Comparison of ENCODE assay signal across 28 cellular contexts in the genomic region with DNA sequence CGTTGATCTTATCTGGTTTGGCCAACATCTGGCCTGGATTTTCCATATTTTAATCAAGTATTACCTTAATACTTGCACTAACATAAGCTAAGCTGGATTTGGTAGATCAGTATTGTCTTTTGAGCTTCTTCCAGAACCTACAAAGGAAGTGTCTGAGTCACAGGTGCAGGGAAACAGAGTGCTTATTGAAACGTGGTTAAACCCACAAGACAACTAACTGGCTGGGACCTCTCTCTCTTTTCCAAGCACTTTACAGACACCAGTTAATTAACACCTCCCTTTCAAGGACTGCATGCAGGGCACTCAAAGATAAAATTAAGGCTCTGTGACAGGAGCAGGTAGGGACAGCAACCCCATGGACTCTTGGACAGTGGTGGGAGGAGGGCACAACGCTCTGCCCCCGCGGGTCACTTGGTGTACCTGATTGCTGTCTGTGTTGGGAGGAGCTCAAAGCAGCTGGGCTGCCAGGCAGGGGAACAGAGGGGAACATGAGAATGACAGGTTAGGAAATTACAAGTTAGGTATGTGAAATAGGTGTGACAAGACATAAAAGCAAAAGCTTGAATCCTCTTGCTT.
"Had no signal": no experiment of that assay in that cellular context is flagged by ENCODE, and none has a peak within 500 bp of the region (broad histone marks: within the 10 kb centered on the region; RNA-seq: fewer than 3 reads in every experiment).

No MANE protein-coding gene starts in this region.

- H3K27ac ChIP-seq: adrenal gland, SJSA1 had no signal

- DNase-seq: activated CD4-positive, alpha-beta T cell treated with anti-CD3 and anti-CD28 coated beads for 48 hours; activated CD4-positive, alpha-beta T cell treated with anti-CD3 and anti-CD28 coated beads, Interleukin-2, amount 50 U/mL, for 4 hours; activated CD4-positive, CD25-positive, alpha-beta regulatory T cell treated with anti-CD3 and anti-CD28 coated beads, Interleukin-2, amount 50 U/mL, for 72 hours; activated CD8-positive, alpha-beta memory T cell treated with anti-CD3 and anti-CD28 coated beads, Interleukin-2, amount 50 U/mL, for 48 hours; activated CD8-positive, alpha-beta T cell treated with anti-CD3 and anti-CD28 coated beads, Interleukin-2, amount 10 ng/mL, durations not matched to agents 7 days and 5 days; activated naive CD4-positive, alpha-beta T cell treated with anti-CD3 and anti-CD28 coated beads, Interleukin-2, amount 50 U/mL, for 16 hours; activated naive CD8-positive, alpha-beta T cell treated with anti-CD3 and anti-CD28 coated beads, Interleukin-2, amount 10 ng/mL, durations not matched to agents 7 days and 5 days; activated T-cell treated with anti-CD3 and anti-CD28 coated beads, Interleukin-2, amount 50 U/mL, for 1 hour; adrenal gland; aorta; Kasumi-1; NCI-H1105; NCI-H1436; NCI-H1694 treated with DMSO at 0.1 percent for 48 hours; NCI-H2081; NCI-H226; NCI-H510A; NCI-H526 treated with DMSO at 0.1 percent for 48 hours; NCI-H82; NK-92 treated with Interleukin-12 subunit alpha and Interleukin-12 subunit beta, amount 100 ng/mL, for 24 hours; SHP77 had no signal

- H3K27me3 ChIP-seq: adrenal gland, SJSA1 had no signal

- H3K4me3 ChIP-seq: adrenal gland, K562, SJSA1 had no signal

- H3K27me3 Mint-ChIP-seq: central memory CD8-positive, alpha-beta T cell had no signal

- H3K9me3 ChIP-seq: adrenal gland, SJSA1 had no signal

- H3K4me3 Mint-ChIP-seq: activated CD8-positive, alpha-beta T cell treated with anti-CD3 and anti-CD28 coated beads, Interleukin-2, amount 10 ng/mL, durations not matched to agents 7 days and 5 days; activated naive CD8-positive, alpha-beta T cell treated with anti-CD3 and anti-CD28 coated beads, Interleukin-2, amount 10 ng/mL, durations not matched to agents 7 days and 5 days; central memory CD8-positive, alpha-beta T cell; T-helper 1 cell treated with Interleukin-12 subunit alpha and Interleukin-12 subunit beta and Interleukin-4 antibody, amounts not matched to agents 30 μg/mL and 1 μg/mL, for 36 hours; WTC11 had no signal

- H3K4me1 ChIP-seq: adrenal gland, SJSA1 had no signal

- H3K27ac Mint-ChIP-seq: activated CD8-positive, alpha-beta T cell treated with anti-CD3 and anti-CD28 coated beads, Interleukin-2, amount 10 ng/mL, durations not matched to agents 7 days and 5 days; activated naive CD8-positive, alpha-beta T cell treated with anti-CD3 and anti-CD28 coated beads, Interleukin-2, amount 10 ng/mL, durations not matched to agents 7 days and 5 days; T-helper 1 cell treated with Interleukin-12 subunit alpha and Interleukin-12 subunit beta and Interleukin-4 antibody, amounts not matched to agents 30 μg/mL and 1 μg/mL, for 36 hours; WTC11 had no signal

- H3K4me1 Mint-ChIP-seq: activated naive CD8-positive, alpha-beta T cell treated with anti-CD3 and anti-CD28 coated beads, Interleukin-2, amount 10 ng/mL, durations not matched to agents 7 days and 5 days; central memory CD8-positive, alpha-beta T cell; WTC11 had no signal

- ATAC-seq: activated CD8-positive, alpha-beta T cell treated with anti-CD3 and anti-CD28 coated beads, Interleukin-2, amount 10 ng/mL, durations not matched to agents 7 days and 5 days; HepG2; K562; SK-N-SH treated with all-trans-retinoic acid at 6 μM for 48 hours; WTC11 had no signal

- H3K36me3 ChIP-seq: adrenal gland, SJSA1 had no signal

- H3K36me3 Mint-ChIP-seq: activated naive CD8-positive, alpha-beta T cell treated with anti-CD3 and anti-CD28 coated beads, Interleukin-2, amount 10 ng/mL, durations not matched to agents 7 days and 5 days had no signal
